In genomic region chr1:68470388-68470970, GRCh38 we compare ENCODE assay signal across 11 cellular contexts. TPM values are rescaled to one million over a fixed set of nuclear protein-coding genes. Genes with fewer than 3 reads are reported as not detected.
DNase-seq lines count a peak whose midpoint lies in the region; ATAC-seq and TF ChIP-seq lines count a peak whose summit lies in the region.
"Had no signal": no experiment of that assay in that cellular context is flagged by ENCODE, and none has a peak within 500 bp of the region (broad histone marks: within the 10 kb centered on the region; RNA-seq: fewer than 3 reads in every experiment).

No MANE protein-coding gene starts in this region.

- no peak for DNase-seq in glutamatergic neuron
- no peak for DNase-seq in activated CD8-positive, alpha-beta memory T cell treated with anti-CD3 and anti-CD28 coated beads for 24 hours
- DNase-seq in effector memory CD8-positive, alpha-beta T cell = no peak
- DNase-seq in HuH-7 (ENCODE audit: low spot score) = no peak
- DNase-seq in activated CD4-positive, alpha-beta T cell treated with anti-CD3 and anti-CD28 coated beads, Interleukin-2, amount 50 U/mL, for 1 hour = no peak
- DNase-seq: activated naive CD8-positive, alpha-beta T cell treated with anti-CD3 and anti-CD28 coated beads, Interleukin-2, amount 10 ng/mL, durations not matched to agents 7 days and 5 days; NCI-H187 treated with DMSO at 0.1 percent for 48 hours; sigmoid colon had no signal

- H3K9me3 Mint-ChIP-seq in glutamatergic neuron (ENCODE audit: unreplicated experiment) = peaks cover 5% of the 10 kb centered on the region
- no peaks in the 10 kb centered on the region for H3K9me3 Mint-ChIP-seq in effector memory CD8-positive, alpha-beta T cell
- H3K9me3 Mint-ChIP-seq: activated naive CD8-positive, alpha-beta T cell treated with anti-CD3 and anti-CD28 coated beads, Interleukin-2, amount 10 ng/mL, durations not matched to agents 7 days and 5 days had no signal

- no peaks in the 10 kb centered on the region for H3K27me3 Mint-ChIP-seq in glutamatergic neuron (ENCODE audit: unreplicated experiment)
- H3K27me3 Mint-ChIP-seq in effector memory CD8-positive, alpha-beta T cell = peaks cover 0 to under 1% of the 10 kb centered on the region in 2 donors

- no peak overlapping the region for H3K27ac ChIP-seq in 22Rv1
- H3K27ac ChIP-seq: sigmoid colon had no signal

- no peak overlapping the region for H3K4me3 Mint-ChIP-seq in glutamatergic neuron (ENCODE audit: unreplicated experiment)
- H3K4me3 Mint-ChIP-seq in effector memory CD8-positive, alpha-beta T cell = no peak overlapping the region
- H3K4me3 Mint-ChIP-seq: activated naive CD8-positive, alpha-beta T cell treated with anti-CD3 and anti-CD28 coated beads, Interleukin-2, amount 10 ng/mL, durations not matched to agents 7 days and 5 days had no signal

- peak overlapping the region; percentile 4 for H3K27ac Mint-ChIP-seq in glutamatergic neuron (ENCODE audit: unreplicated experiment)
- no peak overlapping the region for H3K27ac Mint-ChIP-seq in effector memory CD8-positive, alpha-beta T cell
- H3K27ac Mint-ChIP-seq: activated naive CD8-positive, alpha-beta T cell treated with anti-CD3 and anti-CD28 coated beads, Interleukin-2, amount 10 ng/mL, durations not matched to agents 7 days and 5 days had no signal

- ATAC-seq in SK-N-SH treated with all-trans-retinoic acid at 6 μM for 48 hours = peak; percentile 77
- no peak for ATAC-seq in effector memory CD8-positive, alpha-beta T cell (replicated peaks)

- peaks cover 3% of the 10 kb centered on the region for H3K4me1 Mint-ChIP-seq in glutamatergic neuron (ENCODE audit: low read depth, unreplicated experiment)
- no peaks in the 10 kb centered on the region for H3K4me1 Mint-ChIP-seq in effector memory CD8-positive, alpha-beta T cell (ENCODE audit: low read depth in 2 of 2)
- H3K4me1 Mint-ChIP-seq: activated naive CD8-positive, alpha-beta T cell treated with anti-CD3 and anti-CD28 coated beads, Interleukin-2, amount 10 ng/mL, durations not matched to agents 7 days and 5 days had no signal

- no peaks in the 10 kb centered on the region for H3K36me3 Mint-ChIP-seq in glutamatergic neuron (ENCODE audit: unreplicated experiment)
- H3K36me3 Mint-ChIP-seq in effector memory CD8-positive, alpha-beta T cell (ENCODE audit: insufficient read depth) = no peaks in the 10 kb centered on the region

- peak; percentile 86 for TF ChIP-seq CTCF in 22Rv1 (IDR thresholded peaks at IDR 0.05)
- peak; percentile 30; the same call in 1 of the 3 replicates for TF ChIP-seq CTCF in GM12872 (IDR thresholded peaks at IDR 0.05; ENCODE audit: insufficient read depth, low read depth, low read length)
- peak; percentile 53 for TF ChIP-seq CTCF in glutamatergic neuron (IDR thresholded peaks at IDR 0.05; ENCODE audit: partially characterized antibody, unreplicated experiment)

TF ChIP-seq in SK-N-SH treated with all-trans-retinoic acid at 6 μM for 48 hours, 23 proteins besides CTCF, POLR2A, EP300 and RAD21:
- TF ChIP-seq CREB5 (CRISPR knock-in tag; IDR thresholded peaks at IDR 0.05; ENCODE audit: low read depth) (no peak), ZNF565 (CRISPR knock-in tag; conservative IDR thresholded peaks at IDR 0.05; ENCODE audit: low read depth) (no peak), TOX (CRISPR knock-in tag; IDR thresholded peaks at IDR 0.05; ENCODE audit: borderline replicate concordance) (no peak), RARB (CRISPR knock-in tag; IDR thresholded peaks at IDR 0.05) (no peak), ZNF70 (CRISPR knock-in tag; IDR thresholded peaks at IDR 0.05) (no peak), ZFP3 (CRISPR knock-in tag; IDR thresholded peaks at IDR 0.05) (no peak), OSR1 (CRISPR knock-in tag; IDR thresholded peaks at IDR 0.05) (no peak), ZNF8 (CRISPR knock-in tag; IDR thresholded peaks at IDR 0.05) (no peak), ZC3H10 (CRISPR knock-in tag; IDR thresholded peaks at IDR 0.05) (no peak)

RNA-seq across cellular contexts. Expression of gene RPE65, which starts 20.7 kb away (rescaled TPM):
- total RNA-seq in glutamatergic neuron (ENCODE audit: unreplicated experiment) = not detected
- total RNA-seq: activated naive CD8-positive, alpha-beta T cell treated with anti-CD3 and anti-CD28 coated beads, Interleukin-2, amount 10 ng/mL, durations not matched to agents 7 days and 5 days; sigmoid colon had no signal

RNA-seq across cellular contexts. Expression of gene DEPDC1, which starts 26.4 kb away (rescaled TPM):
- total RNA-seq in glutamatergic neuron (ENCODE audit: unreplicated experiment) = 2.5 TPM

Comparison
In these comparisons a context has a peak if more than half of its experiments do, and no peak if none do; other contexts are left out.
1. CTCF ChIP-seq: peak in every context shown above with its lines; median percentile 86 in 22Rv1; 53 in glutamatergic neuron; 30 in GM12872.